ENCODE assay signal across 14 cellular contexts in genomic region chr15:28819930-28820295, GRCh38. TPM values are rescaled to one million over a fixed set of nuclear protein-coding genes. Genes with fewer than 3 reads are reported as not detected.
"Had no signal": no experiment of that assay in that cellular context is flagged by ENCODE, and none has a peak within 500 bp of the region (broad histone marks: within the 10 kb centered on the region; RNA-seq: fewer than 3 reads in every experiment).

No MANE protein-coding gene starts in this region.

RNA-seq across cellular contexts. Expression of gene GOLGA6L7, which starts 28.5 kb away (rescaled TPM):
- total RNA-seq: activated B cell treated with CpG ODN at 0.5 μM for 24 hours; activated CD4-positive, alpha-beta memory T cell treated with anti-CD3 and anti-CD28 coated beads for 36 hours; activated naive CD8-positive, alpha-beta T cell treated with anti-CD3 and anti-CD28 coated beads for 36 hours; activated T-cell treated with anti-CD3 and anti-CD28 coated beads, Interleukin-2, amount 50 U/mL, for 4 hours; activated T-helper 1 cell treated with anti-CD3 and anti-CD28 coated beads, Interleukin-12 subunit alpha, Interleukin-12 subunit beta, Interleukin-2, Interleukin-4 antibody, amounts not matched to agents 30 ng/mL and 10 ng/mL and 1 ng/mL, durations not matched to agents 14 hours and 24 hours and 36 hours; ascending aorta; body of pancreas; breast epithelium; cardiac septum; LHCN-M2; Peyer's patch; Right ventricle myocardium inferior; SK-MEL-5 had no signal
- polyA plus RNA-seq: adipose tissue had no signal
